Comparison of ENCODE assay signal across 12 cellular contexts in genomic region chr14:91403069-91403600, GRCh38. TPM values are rescaled to one million over a fixed set of nuclear protein-coding genes. Genes with fewer than 3 reads are reported as not detected.
A peak's percentile ranks its signal among the peaks of the same experiment; 100 is the strongest.
DNase-seq lines count a peak whose midpoint lies in the region; ATAC-seq and TF ChIP-seq lines count a peak whose summit lies in the region.
"Had no signal": no experiment of that assay in that cellular context is flagged by ENCODE, and none has a peak within 500 bp of the region (broad histone marks: within the 10 kb centered on the region; RNA-seq: fewer than 3 reads in every experiment).

No MANE protein-coding gene starts in this region.

- POLR2A ChIA-PET in activated naive CD8-positive, alpha-beta T cell treated with anti-CD3 and anti-CD28 coated beads, Interleukin-2, amount 10 ng/mL, durations not matched to agents 7 days and 5 days (lab: Charles Lee): interaction anchor here (1.3 to 9.6 kb wide), 4 partner anchors 9 to 53 kb away, joined by 3 to 139 read pairs (median 6); partner anchors contain the start of gene CCDC88C

- TF ChIP-seq CTCF in natural killer cell (IDR thresholded peaks at IDR 0.05): no peak

- peak overlapping the region; percentile 69 for H3K4me3 ChIP-seq in CD4-positive, CD25-positive, alpha-beta regulatory T cell (ENCODE audit: low read depth, low read length)
- H3K4me3 ChIP-seq: skin epidermis had no signal

- peaks cover 97% of the 10 kb centered on the region for H3K4me1 ChIP-seq in CD4-positive, CD25-positive, alpha-beta regulatory T cell (ENCODE audit: control insufficient read depth, insufficient read depth, low read length, poor library complexity, severe bottlenecking)

- H3K36me3 Mint-ChIP-seq in CD4-positive, CD25-positive, alpha-beta regulatory T cell: peaks cover 32% of the 10 kb centered on the region
- H3K36me3 Mint-ChIP-seq in activated naive CD8-positive, alpha-beta T cell treated with anti-CD3 and anti-CD28 coated beads, Interleukin-2, amount 10 ng/mL, durations not matched to agents 7 days and 5 days: peaks cover 22% of the 10 kb centered on the region
- H3K36me3 Mint-ChIP-seq in natural killer cell: no peaks in the 10 kb centered on the region

- DNase-seq in CD4-positive, CD25-positive, alpha-beta regulatory T cell: no peak
- DNase-seq in activated naive CD8-positive, alpha-beta T cell treated with anti-CD3 and anti-CD28 coated beads, Interleukin-2, amount 10 ng/mL, durations not matched to agents 7 days and 5 days: no peak
- DNase-seq in natural killer cell: no peak
- DNase-seq in NCI-H526 treated with DMSO at 0.1 percent for 48 hours (lab: John Stamatoyannopoulos, UW): no peak
- DNase-seq: NCI-H1092, NCI-H774 had no signal

- H3K27ac Mint-ChIP-seq in CD4-positive, CD25-positive, alpha-beta regulatory T cell: peak overlapping the region; percentile 90 to 95 (median 92)
- peak overlapping the region; percentile 81 for H3K27ac Mint-ChIP-seq in activated naive CD8-positive, alpha-beta T cell treated with anti-CD3 and anti-CD28 coated beads, Interleukin-2, amount 10 ng/mL, durations not matched to agents 7 days and 5 days
- peak overlapping the region; percentile 96 to 98 for H3K27ac Mint-ChIP-seq in natural killer cell

- H3K4me1 Mint-ChIP-seq in CD4-positive, CD25-positive, alpha-beta regulatory T cell: peaks cover 29 to 96% (median 68%) of the 10 kb centered on the region in 4 donors
- peaks cover 74% of the 10 kb centered on the region for H3K4me1 Mint-ChIP-seq in activated naive CD8-positive, alpha-beta T cell treated with anti-CD3 and anti-CD28 coated beads, Interleukin-2, amount 10 ng/mL, durations not matched to agents 7 days and 5 days
- peaks cover 86 to 91% of the 10 kb centered on the region in 2 donors for H3K4me1 Mint-ChIP-seq in natural killer cell

- no peaks in the 10 kb centered on the region for H3K27me3 Mint-ChIP-seq in CD4-positive, CD25-positive, alpha-beta regulatory T cell
- no peaks in the 10 kb centered on the region for H3K27me3 Mint-ChIP-seq in activated naive CD8-positive, alpha-beta T cell treated with anti-CD3 and anti-CD28 coated beads, Interleukin-2, amount 10 ng/mL, durations not matched to agents 7 days and 5 days
- no peaks in the 10 kb centered on the region for H3K27me3 Mint-ChIP-seq in natural killer cell (ENCODE audit: low read depth in 2 of 2)

- H3K36me3 ChIP-seq in CD4-positive, CD25-positive, alpha-beta regulatory T cell (ENCODE audit: control insufficient read depth, insufficient read depth, low read length): peaks cover 25% of the 10 kb centered on the region
- H3K36me3 ChIP-seq in KOPT-K1 (ENCODE audit: insufficient read depth, low read length): peaks cover 35% of the 10 kb centered on the region

- no peak for ATAC-seq in CD4-positive, CD25-positive, alpha-beta regulatory T cell (ENCODE audit: low read depth in 2 of 2)
- no peak for ATAC-seq in activated naive CD8-positive, alpha-beta T cell treated with anti-CD3 and anti-CD28 coated beads, Interleukin-2, amount 10 ng/mL, durations not matched to agents 7 days and 5 days (ENCODE audit: low read depth)
- ATAC-seq in natural killer cell (no peak), GM19351 (IDR thresholded peaks at IDR 0.05; ENCODE audit: unreplicated experiment) (no peak), HG03571 (IDR thresholded peaks at IDR 0.05; ENCODE audit: unreplicated experiment) (no peak), GM21423 (IDR thresholded peaks at IDR 0.05; ENCODE audit: unreplicated experiment) (no peak)

- peak overlapping the region; percentile 96 for H3K27ac ChIP-seq in CD4-positive, CD25-positive, alpha-beta regulatory T cell (ENCODE audit: insufficient read depth, low read length, poor library complexity, severe bottlenecking)
- H3K27ac ChIP-seq in KOPT-K1 (ENCODE audit: low read depth, low read length, poor library complexity, severe bottlenecking): peak overlapping the region; percentile 78
- H3K27ac ChIP-seq: epithelial cell of prostate had no signal

- H3K9me3 ChIP-seq in CD4-positive, CD25-positive, alpha-beta regulatory T cell (ENCODE audit: control insufficient read depth in 2 of 2, low read length in 2 of 2): no peaks in the 10 kb centered on the region
- H3K9me3 ChIP-seq in KOPT-K1 (ENCODE audit: insufficient read depth, low read length, poor library complexity, severe bottlenecking): no peaks in the 10 kb centered on the region

- no peaks in the 10 kb centered on the region for H3K27me3 ChIP-seq in CD4-positive, CD25-positive, alpha-beta regulatory T cell (ENCODE audit: control insufficient read depth, insufficient read depth, low read length)

- intact Hi-C loops in natural killer cell (cut with micrococcal nuclease): loop anchor here (2.0 kb wide), 2 partner anchors 14 to 54 kb away; partner anchors contain the start of gene CCDC88C

- peak overlapping the region; percentile 78 to 99 (median 88) for H3K4me3 Mint-ChIP-seq in CD4-positive, CD25-positive, alpha-beta regulatory T cell
- H3K4me3 Mint-ChIP-seq in activated naive CD8-positive, alpha-beta T cell treated with anti-CD3 and anti-CD28 coated beads, Interleukin-2, amount 10 ng/mL, durations not matched to agents 7 days and 5 days: peak overlapping the region; percentile 74
- H3K4me3 Mint-ChIP-seq in natural killer cell: peak overlapping the region; percentile 87

- H3K9me3 Mint-ChIP-seq in CD4-positive, CD25-positive, alpha-beta regulatory T cell: no peaks in the 10 kb centered on the region
- H3K9me3 Mint-ChIP-seq in activated naive CD8-positive, alpha-beta T cell treated with anti-CD3 and anti-CD28 coated beads, Interleukin-2, amount 10 ng/mL, durations not matched to agents 7 days and 5 days: no peaks in the 10 kb centered on the region
- no peaks in the 10 kb centered on the region for H3K9me3 Mint-ChIP-seq in natural killer cell

RNA-seq across cellular contexts. Expression of gene CCDC88C, which starts 14.5 kb away (rescaled TPM):
- 466 TPM for total RNA-seq in CD4-positive, CD25-positive, alpha-beta regulatory T cell
- 10 to 100 TPM; 25.9 to 35.6 (median 31.0) TPM for polyA plus RNA-seq in CD4-positive, CD25-positive, alpha-beta regulatory T cell
- 100 to 1,000 TPM; 206 to 209 TPM for total RNA-seq in activated naive CD8-positive, alpha-beta T cell treated with anti-CD3 and anti-CD28 coated beads, Interleukin-2, amount 10 ng/mL, durations not matched to agents 7 days and 5 days
- 100 to 1,000 TPM; 432 to 516 (median 438) TPM for total RNA-seq in natural killer cell
